ENCODE assay signal across 2 cellular contexts in genomic region chr16:10822702-10823101, GRCh38.
TF ChIP-seq lines count a peak whose summit lies in the region.

No MANE protein-coding gene starts in this region.

TF ChIP-seq in liver, 16 proteins besides CTCF, POLR2A, EP300 and RAD21:
- no peak for TF ChIP-seq YY1 (IDR thresholded peaks at IDR 0.05)
- no peak for TF ChIP-seq FOXA2 (IDR thresholded peaks at IDR 0.05)
- TF ChIP-seq, protein P1, sequence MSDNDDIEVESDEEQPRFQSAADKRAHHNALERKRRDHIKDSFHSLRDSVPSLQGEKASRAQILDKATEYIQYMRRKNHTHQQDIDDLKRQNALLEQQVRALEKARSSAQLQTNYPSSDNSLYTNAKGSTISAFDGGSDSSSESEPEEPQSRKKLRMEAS (IDR thresholded peaks at IDR 0.05): no peak
- TF ChIP-seq RXRA (IDR thresholded peaks at IDR 0.05): peak in 1 of 2 donors; percentile 55
- TF ChIP-seq SP1 (IDR thresholded peaks at IDR 0.05): no peak
- no peak for TF ChIP-seq REST (IDR thresholded peaks at IDR 0.05)
- TF ChIP-seq EGR1 (IDR thresholded peaks at IDR 0.05; ENCODE audit: low read depth in 2 of 2): no peak
- no peak for TF ChIP-seq NR2F2 (IDR thresholded peaks at IDR 0.05)
- TF ChIP-seq HNF4G (IDR thresholded peaks at IDR 0.05): no peak
- TF ChIP-seq HNF4A (conservative IDR thresholded peaks at IDR 0.05): peak; percentile 62 to 74
- no peak for TF ChIP-seq ZBTB33 (IDR thresholded peaks at IDR 0.05)
- no peak for TF ChIP-seq JUND (IDR thresholded peaks at IDR 0.05)
- TF ChIP-seq FOXA1 (IDR thresholded peaks at IDR 0.05): no peak

TF ChIP-seq in HepG2, 621 proteins besides CTCF, POLR2A, EP300 and RAD21:
- no peak for TF ChIP-seq ZNF550 (CRISPR knock-in tag; IDR thresholded peaks at IDR 0.05; ENCODE audit: borderline replicate concordance)
- TF ChIP-seq PRMT3 (CRISPR knock-in tag; IDR thresholded peaks at IDR 0.05; ENCODE audit: borderline replicate concordance, low read depth): no peak
- TF ChIP-seq ZBTB21 (CRISPR knock-in tag; IDR thresholded peaks at IDR 0.05): no peak
- TF ChIP-seq CHD2 (IDR thresholded peaks at IDR 0.05; ENCODE audit: low read depth, low read length): no peak
- TF ChIP-seq MIER3 (CRISPR knock-in tag; IDR thresholded peaks at IDR 0.05; ENCODE audit: borderline replicate concordance): no peak
- TF ChIP-seq, protein P2, sequence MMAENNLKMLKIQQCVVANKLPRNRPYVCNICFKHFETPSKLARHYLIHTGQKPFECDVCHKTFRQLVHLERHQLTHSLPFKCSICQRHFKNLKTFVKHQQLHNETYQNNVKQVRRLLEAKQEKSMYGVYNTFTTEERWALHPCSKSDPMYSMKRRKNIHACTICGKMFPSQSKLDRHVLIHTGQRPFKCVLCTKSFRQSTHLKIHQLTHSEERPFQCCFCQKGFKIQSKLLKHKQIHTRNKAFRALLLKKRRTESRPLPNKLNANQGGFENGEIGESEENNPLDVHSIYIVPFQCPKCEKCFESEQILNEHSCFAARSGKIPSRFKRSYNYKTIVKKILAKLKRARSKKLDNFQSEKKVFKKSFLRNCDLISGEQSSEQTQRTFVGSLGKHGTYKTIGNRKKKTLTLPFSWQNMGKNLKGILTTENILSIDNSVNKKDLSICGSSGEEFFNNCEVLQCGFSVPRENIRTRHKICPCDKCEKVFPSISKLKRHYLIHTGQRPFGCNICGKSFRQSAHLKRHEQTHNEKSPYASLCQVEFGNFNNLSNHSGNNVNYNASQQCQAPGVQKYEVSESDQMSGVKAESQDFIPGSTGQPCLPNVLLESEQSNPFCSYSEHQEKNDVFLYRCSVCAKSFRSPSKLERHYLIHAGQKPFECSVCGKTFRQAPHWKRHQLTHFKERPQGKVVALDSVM (CRISPR knock-in tag; IDR thresholded peaks at IDR 0.05): no peak
- no peak for TF ChIP-seq FOSL2 (CRISPR knock-in tag; IDR thresholded peaks at IDR 0.05)
- no peak for TF ChIP-seq THYN1 (CRISPR knock-in tag; IDR thresholded peaks at IDR 0.05; ENCODE audit: borderline replicate concordance, low read depth)
- TF ChIP-seq ELF3 (CRISPR knock-in tag; IDR thresholded peaks at IDR 0.05): no peak
- TF ChIP-seq SCMH1 (CRISPR knock-in tag; IDR thresholded peaks at IDR 0.05; ENCODE audit: borderline replicate concordance): no peak
TF ChIP-seq in HepG2: peak in this region for 0.
